ENCODE assay signal across 22 cellular contexts in the genomic region with DNA sequence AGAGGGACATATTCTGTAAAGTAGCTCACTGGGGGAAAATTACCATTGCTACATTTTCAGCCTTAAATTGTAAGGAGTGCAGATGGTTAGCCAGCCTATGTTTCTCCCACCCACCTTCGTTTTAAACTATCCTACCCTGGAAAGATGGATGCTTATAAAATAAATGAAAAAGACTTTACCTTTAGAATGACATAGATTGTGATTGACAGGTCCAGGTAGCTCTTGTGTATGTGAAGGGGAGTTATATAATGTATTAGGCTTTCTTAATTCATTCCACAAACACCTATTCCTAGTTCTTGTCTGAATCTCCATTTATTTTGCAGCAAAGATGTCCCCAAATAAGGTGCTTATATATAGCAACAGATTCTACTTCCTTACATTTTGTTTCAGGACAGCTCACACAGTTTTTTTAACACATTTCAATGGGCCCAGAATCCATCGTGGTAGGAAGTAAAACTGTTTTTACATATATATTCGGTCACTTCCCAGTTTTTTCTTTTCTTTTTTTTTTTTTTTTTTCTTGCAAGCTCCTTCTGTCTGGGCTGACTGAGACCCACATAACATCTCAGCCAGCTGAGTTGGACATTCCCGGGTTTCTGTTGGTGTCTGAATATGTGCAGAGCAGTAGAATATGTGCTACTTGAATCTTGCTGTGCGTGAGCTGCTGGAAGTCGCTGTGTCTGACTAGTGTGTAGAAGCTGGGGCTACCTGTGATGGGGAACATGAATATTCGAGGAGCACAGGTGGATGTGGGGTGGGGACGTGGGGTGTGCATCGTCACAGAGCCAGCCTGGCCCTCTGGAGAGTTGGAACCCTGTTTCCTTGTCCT. TPM values are rescaled to one million over a fixed set of nuclear protein-coding genes. Genes with fewer than 3 reads are reported as not detected.
DNase-seq lines count a peak whose midpoint lies in the region; ATAC-seq and TF ChIP-seq lines count a peak whose summit lies in the region.
"Had no signal": no experiment of that assay in that cellular context is flagged by ENCODE, and none has a peak within 500 bp of the region (broad histone marks: within the 10 kb centered on the region; RNA-seq: fewer than 3 reads in every experiment).

No MANE protein-coding gene starts in this region.

- H4K20me1 ChIP-seq in IMR-90 (ENCODE audit: insufficient read depth, low read length) = peaks cover 53% of the 10 kb centered on the region

- H3K9me1 ChIP-seq in IMR-90 (ENCODE audit: insufficient read depth, low read length) = peaks cover 36% of the 10 kb centered on the region

- no peak overlapping the region for H3K4me3 Mint-ChIP-seq in stimulated activated memory B cell treated with anti-CD40 and anti-IgM and Interleukin-4, amounts not matched to agents 10 μg/mL and 1 μg/mL and 100 μg/mL, for 72 hours
- no peak overlapping the region for H3K4me3 Mint-ChIP-seq in stimulated activated effector memory CD8-positive, alpha-beta T cell treated with anti-CD3 and anti-CD28 coated beads, Interleukin-12 subunit alpha, Interleukin-12 subunit beta, amount 100 ng/mL, for 72 hours
- H3K4me3 Mint-ChIP-seq: activated CD8-positive, alpha-beta memory T cell treated with anti-CD3 and anti-CD28 coated beads, Interleukin-2, amount 10 ng/mL, durations not matched to agents 7 days and 5 days had no signal

- TF ChIP-seq POLR2A in IMR-90 (IDR thresholded peaks at IDR 0.05; ENCODE audit: low read depth, low read length) = no peak
- TF ChIP-seq POLR2A in heart left ventricle (IDR thresholded peaks at IDR 0.05) = no peak

- intact Hi-C loops in IMR-90 (cut with micrococcal nuclease) (loop anchor here (2.0 kb wide), 1 partner anchor 44 kb away; no protein-coding TSS in a partner anchor), heart left ventricle (cut with DNase I) (no loop called here)

- WGBS in IMR-90 (ENCODE audit: extremely low coverage in 2 of 2, insufficient read length in 1 of 2), 2 experiments = no CpG with 5 or more reads among the region's 9 CpGs
- 81 to 88% (median 84%) methylated on average over 9 of the region's 9 CpGs for WGBS in heart left ventricle, 4 donors

- no peak overlapping the region for H3K4me3 ChIP-seq in IMR-90 (ENCODE audit: insufficient read depth, low read depth, low read length)
- no peak overlapping the region for H3K4me3 ChIP-seq in heart left ventricle
- H3K4me3 ChIP-seq: lower lobe of right lung, spleen, testis had no signal

- H4K91ac ChIP-seq in IMR-90 (ENCODE audit: insufficient read depth, low read depth, low read length) = no peak overlapping the region

- H3K23ac ChIP-seq in IMR-90 (ENCODE audit: low read depth, low read length) = no peak overlapping the region

- peak overlapping the region; percentile 10; the same call in 1 of the 2 replicates for H2AK5ac ChIP-seq in IMR-90 (ENCODE audit: low read depth, low read length)

- 0 out of 2 replicates have a peak overlapping the region, but pooled peaks have one; percentile 58 for H3K18ac ChIP-seq in IMR-90 (ENCODE audit: low read depth, low read length)

- H2BK120ac ChIP-seq in IMR-90 (ENCODE audit: low read depth, low read length) = 0 out of 2 replicates have a peak overlapping the region, but pooled peaks have one; percentile 2

- H3K56ac ChIP-seq in IMR-90 (ENCODE audit: extremely low read depth, insufficient read depth, low read length) = no peak overlapping the region

- H3K4me1 ChIP-seq in IMR-90 (ENCODE audit: control insufficient read depth, insufficient read depth, low read length) = peaks cover 26% of the 10 kb centered on the region
- H3K4me1 ChIP-seq in heart left ventricle = peaks cover 0 to 66% (median 35%) of the 10 kb centered on the region in 12 donors
- H3K4me1 ChIP-seq: testis had no signal

- peaks cover 10% of the 10 kb centered on the region for H3K36me3 Mint-ChIP-seq in stimulated activated memory B cell treated with anti-CD40 and anti-IgM and Interleukin-4, amounts not matched to agents 10 μg/mL and 1 μg/mL and 100 μg/mL, for 72 hours
- H3K36me3 Mint-ChIP-seq in stimulated activated effector memory CD8-positive, alpha-beta T cell treated with anti-CD3 and anti-CD28 coated beads, Interleukin-12 subunit alpha, Interleukin-12 subunit beta, amount 100 ng/mL, for 72 hours = peaks cover 3% of the 10 kb centered on the region

- H2AK9ac ChIP-seq in IMR-90 (replicated peaks; ENCODE audit: low read depth, low read length, poor library complexity) = no peak overlapping the region

- no peaks in the 10 kb centered on the region for H3K36me3 ChIP-seq in IMR-90 (ENCODE audit: control insufficient read depth, insufficient read depth, low read length)
- no peaks in the 10 kb centered on the region for H3K36me3 ChIP-seq in heart left ventricle
- H3K36me3 ChIP-seq: lower lobe of right lung, spleen had no signal

- H3K9me3 Mint-ChIP-seq in stimulated activated memory B cell treated with anti-CD40 and anti-IgM and Interleukin-4, amounts not matched to agents 10 μg/mL and 1 μg/mL and 100 μg/mL, for 72 hours = no peaks in the 10 kb centered on the region
- no peaks in the 10 kb centered on the region for H3K9me3 Mint-ChIP-seq in stimulated activated effector memory CD8-positive, alpha-beta T cell treated with anti-CD3 and anti-CD28 coated beads, Interleukin-12 subunit alpha, Interleukin-12 subunit beta, amount 100 ng/mL, for 72 hours

- H2BK5ac ChIP-seq in IMR-90 (ENCODE audit: low read depth, low read length, poor library complexity, severe bottlenecking) = peak overlapping the region; percentile 28

- H3K27me3 ChIP-seq in IMR-90 (ENCODE audit: control insufficient read depth, insufficient read depth, low read length) = no peaks in the 10 kb centered on the region
- no peaks in the 10 kb centered on the region for H3K27me3 ChIP-seq in heart left ventricle
- H3K27me3 ChIP-seq: spleen, testis had no signal

- no peak overlapping the region for H4K5ac ChIP-seq in IMR-90 (ENCODE audit: low read depth, low read length)

- POLR2A ChIA-PET in IMR-90 (lab: Charles Lee; ENCODE audit: unreplicated experiment) = interaction anchor here (0.6 kb wide), 1 partner anchor 187 kb away, joined by 5 read pairs; no protein-coding TSS in a partner anchor

- H3K4me1 Mint-ChIP-seq in stimulated activated memory B cell treated with anti-CD40 and anti-IgM and Interleukin-4, amounts not matched to agents 10 μg/mL and 1 μg/mL and 100 μg/mL, for 72 hours = peaks cover 46% of the 10 kb centered on the region
- peaks cover 65% of the 10 kb centered on the region for H3K4me1 Mint-ChIP-seq in stimulated activated effector memory CD8-positive, alpha-beta T cell treated with anti-CD3 and anti-CD28 coated beads, Interleukin-12 subunit alpha, Interleukin-12 subunit beta, amount 100 ng/mL, for 72 hours

- H2AFZ ChIP-seq in IMR-90 (replicated peaks; ENCODE audit: low read length, poor library complexity) = no peak overlapping the region

- DNase-seq in IMR-90 = no peak
- peak; percentile 40 for DNase-seq in SIG-M5 (lab: John Stamatoyannopoulos, UW)
- DNase-seq in inferior parietal cortex (ENCODE audit: extremely low spot score) = peak; percentile 44
- DNase-seq in heart left ventricle = no peak
- no peak for DNase-seq in SKM-1 treated with dmso at 0.1 percent for 144 hours (lab: John Stamatoyannopoulos, UW; ENCODE audit: unreplicated experiment)
- DNase-seq in stimulated activated effector memory CD8-positive, alpha-beta T cell treated with anti-CD3 and anti-CD28 coated beads, Interleukin-12 subunit alpha, Interleukin-12 subunit beta, amount 100 ng/mL, for 72 hours (ENCODE audit: low spot score in 2 of 2) = no peak
- no peak for DNase-seq in KG1 (lab: John Stamatoyannopoulos, UW)
- DNase-seq: activated CD4-positive, alpha-beta T cell treated with anti-CD3 and anti-CD28 coated beads for 1 hour; activated CD8-positive, alpha-beta memory T cell treated with anti-CD3 and anti-CD28 coated beads, Interleukin-2, amount 10 ng/mL, durations not matched to agents 7 days and 5 days; activated effector memory CD4-positive, alpha-beta T cell treated with anti-CD3 and anti-CD28 coated beads, Interleukin-2, amount 50 U/mL, for 16 hours; effector memory CD4-positive, alpha-beta T cell; lower lobe of right lung; MM.1S; NCI-H187 treated with DMSO at 0.1 percent for 48 hours; NCI-H446; spleen; stimulated activated CD8-positive, alpha-beta memory T cell treated with anti-CD3 and anti-CD28 coated beads, Interleukin-4, amount 100 ng/mL, for 48 hours; T-helper 9 cell; testis had no signal

- H3K4ac ChIP-seq in IMR-90 (ENCODE audit: low read depth, low read length) = peak overlapping the region; percentile 0; the same call in 1 of the 2 replicates

- no peak overlapping the region for H2BK15ac ChIP-seq in IMR-90 (ENCODE audit: low read depth, low read length)

- CTCF ChIA-PET in IMR-90 (lab: Yijun Ruan, JAX) = interaction anchor here (0.6 kb wide), 1 partner anchor 9 kb away, joined by 10 read pairs; no protein-coding TSS in a partner anchor

- H3K27ac ChIP-seq in IMR-90 (ENCODE audit: insufficient read depth, low read length) (no peak overlapping the region), heart left ventricle (no peak overlapping the region)
- H3K27ac ChIP-seq: lower lobe of right lung, testis had no signal

- H3K27ac Mint-ChIP-seq in stimulated activated memory B cell treated with anti-CD40 and anti-IgM and Interleukin-4, amounts not matched to agents 10 μg/mL and 1 μg/mL and 100 μg/mL, for 72 hours = peak overlapping the region; percentile 60
- H3K27ac Mint-ChIP-seq in stimulated activated effector memory CD8-positive, alpha-beta T cell treated with anti-CD3 and anti-CD28 coated beads, Interleukin-12 subunit alpha, Interleukin-12 subunit beta, amount 100 ng/mL, for 72 hours = no peak overlapping the region
- H3K27ac Mint-ChIP-seq: progenitor cell of endocrine pancreas had no signal

- no peak overlapping the region for H3K9ac ChIP-seq in IMR-90 (ENCODE audit: low read depth, low read length)

- in situ Hi-C loops in IMR-90 (cut with MboI; ENCODE audit: low sequenced_read_pairs) = no loop called here

- H2BK20ac ChIP-seq in IMR-90 (ENCODE audit: low read depth, low read length) = no peak overlapping the region

- H3K4me2 ChIP-seq in IMR-90 (ENCODE audit: low read depth, low read length) = no peak overlapping the region

- peaks cover 34 to 85% of the 10 kb centered on the region in 2 experiments for H3K79me1 ChIP-seq in IMR-90 (ENCODE audit: low read depth in 1 of 2, low read length in 2 of 2)

- no peak overlapping the region; the same call in 1 of the 2 replicates for H3K14ac ChIP-seq in IMR-90 (replicated peaks; ENCODE audit: low read depth, low read length)

- TF ChIP-seq CTCF in IMR-90 (conservative IDR thresholded peaks at IDR 0.05; ENCODE audit: low read depth, low read length) = no peak
- no peak for TF ChIP-seq CTCF in heart left ventricle (IDR thresholded peaks at IDR 0.05)

- no peak for TF ChIP-seq RAD21 in IMR-90 (IDR thresholded peaks at IDR 0.05; ENCODE audit: low read length)

- ATAC-seq in IMR-90 (ENCODE audit: low read depth) (no peak), heart left ventricle (no peak)
- no peak for ATAC-seq in stimulated activated memory B cell treated with anti-CD40 and anti-IgM and Interleukin-4, amounts not matched to agents 10 μg/mL and 1 μg/mL and 100 μg/mL, for 72 hours
- ATAC-seq in stimulated activated effector memory CD8-positive, alpha-beta T cell treated with anti-CD3 and anti-CD28 coated beads, Interleukin-12 subunit alpha, Interleukin-12 subunit beta, amount 100 ng/mL, for 72 hours = no peak
- ATAC-seq: activated CD8-positive, alpha-beta memory T cell treated with anti-CD3 and anti-CD28 coated beads, Interleukin-2, amount 10 ng/mL, durations not matched to agents 7 days and 5 days; Right ventricle myocardium inferior had no signal

- H3K9me3 ChIP-seq in IMR-90 (ENCODE audit: control insufficient read depth, insufficient read depth, low read length) (no peaks in the 10 kb centered on the region), heart left ventricle (no peaks in the 10 kb centered on the region)
- H3K9me3 ChIP-seq: lower lobe of right lung, spleen, testis had no signal

- no peaks in the 10 kb centered on the region for H3K27me3 Mint-ChIP-seq in stimulated activated memory B cell treated with anti-CD40 and anti-IgM and Interleukin-4, amounts not matched to agents 10 μg/mL and 1 μg/mL and 100 μg/mL, for 72 hours
- H3K27me3 Mint-ChIP-seq: activated CD8-positive, alpha-beta memory T cell treated with anti-CD3 and anti-CD28 coated beads, Interleukin-2, amount 10 ng/mL, durations not matched to agents 7 days and 5 days; progenitor cell of endocrine pancreas had no signal

- dilution Hi-C loops in IMR-90 (cut with HindIII; ENCODE audit: low sequenced_read_pairs, unreplicated experiment) = no loop called here

- no peak overlapping the region for H4K8ac ChIP-seq in IMR-90 (ENCODE audit: low read depth in 2 of 2, low read length in 2 of 2)

- BruUV-seq in IMR-90 (replicated peaks; lab: Mats Ljungman, UMichigan) = no TSS peak

RNA-seq across cellular contexts. Expression of a gene that starts 27.8 kb away (rescaled TPM):
- total RNA-seq in IMR-90 (2012; rRNA removed) = 74.2 and 87.8 TPM in 2 replicates
- polyA plus RNA-seq in IMR-90 (2012; rRNA removed) = 76.4 and 83.0 TPM in 2 replicates
- polyA plus RNA-seq in IMR-90 (2012; cell fraction: cytosol; rRNA removed) = 62.3 and 63.1 TPM in 2 replicates
- 38.7 and 53.5 TPM in 2 replicates for polyA plus RNA-seq in IMR-90 (2012; cell fraction: nucleus; rRNA removed; ENCODE audit: low replicate concordance)
- total RNA-seq in heart left ventricle = 10 to 100 TPM in 7 of 9 donors, 1 to 10 TPM in 2; 7.6 to 26.6 (median 13.9) TPM
- polyA plus RNA-seq in heart left ventricle = 10 to 100 TPM in 1 of 2 donors, 1 to 10 TPM in 1; 4.5 to 53.7 TPM

Comparison
In these comparisons a context has a peak if more than half of its experiments do, and no peak if none do; other contexts are left out.
1. DNase-seq: peak in SIG-M5 (single experiment) and inferior parietal cortex (single experiment); none in IMR-90 (single experiment), heart left ventricle (0 of 5), SKM-1 treated with dmso at 0.1 percent for 144 hours (single experiment), stimulated activated effector memory CD8-positive, alpha-beta T cell treated with anti-CD3 and anti-CD28 coated beads, Interleukin-12 subunit alpha, Interleukin-12 subunit beta, amount 100 ng/mL, for 72 hours (0 of 2) and KG1 (single experiment).